ENCODE assay signal across 8 cellular contexts in the genomic region with DNA sequence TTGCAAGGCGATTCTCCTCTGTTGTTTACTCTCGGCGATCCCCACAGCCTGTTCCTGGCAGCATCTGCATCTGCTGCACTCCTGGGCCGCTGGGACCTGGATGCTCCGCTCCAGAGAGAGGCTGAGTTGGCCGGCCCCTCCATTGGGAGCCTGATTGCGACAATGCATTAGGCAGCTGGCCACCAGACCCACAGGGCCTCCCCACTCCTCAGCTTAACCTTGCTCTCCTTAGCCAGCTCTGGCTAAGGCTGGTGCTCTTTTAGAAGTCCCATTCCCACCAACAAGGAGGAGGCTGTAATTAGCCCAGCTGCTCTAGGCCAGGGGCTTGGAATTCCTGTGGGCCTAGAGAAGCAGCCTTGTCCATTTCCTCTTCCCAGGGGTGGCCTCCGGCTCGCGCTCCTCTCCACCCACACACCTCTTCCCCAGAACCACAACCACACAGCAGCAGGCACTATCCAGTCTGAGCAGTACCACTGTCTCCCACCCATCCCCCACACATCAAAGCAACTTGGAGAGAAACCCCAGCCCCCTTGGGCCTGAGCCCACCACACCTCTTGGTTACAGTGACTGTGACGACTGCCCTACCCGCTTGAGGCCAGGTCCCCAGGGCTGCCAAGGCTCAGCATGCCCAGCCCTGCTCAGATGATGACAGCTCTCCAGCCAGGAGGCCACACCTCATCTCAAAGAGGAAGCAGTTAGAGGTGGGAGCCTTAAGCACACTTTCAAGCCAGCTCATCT.
A peak's percentile ranks its signal among the peaks of the same experiment; 100 is the strongest.
DNase-seq lines count a peak whose midpoint lies in the region; ATAC-seq and TF ChIP-seq lines count a peak whose summit lies in the region.

No MANE protein-coding gene starts in this region.

- TF ChIP-seq CTCF in GM12864 (IDR thresholded peaks at IDR 0.05; ENCODE audit: low read depth, low read length, missing control alignments): no peak
- TF ChIP-seq CTCF in breast epithelium (IDR thresholded peaks at IDR 0.05): no peak
- no peak for TF ChIP-seq CTCF in progenitor cell of endocrine pancreas (IDR thresholded peaks at IDR 0.05; ENCODE audit: unreplicated experiment)

- no peaks in the 10 kb centered on the region for H4K20me1 ChIP-seq in Karpas-422 (ENCODE audit: insufficient read depth, low read depth, low read length)

- peak overlapping the region; percentile 32 for H3K4me2 ChIP-seq in Karpas-422 (ENCODE audit: low read depth, low read length, poor library complexity, severe bottlenecking)

- H3K9ac ChIP-seq in Karpas-422 (ENCODE audit: low read length): 0 out of 2 replicates have a peak overlapping the region, but pooled peaks have one; percentile 12

- TF ChIP-seq POLR2A in breast epithelium (IDR thresholded peaks at IDR 0.05): no peak

- no peaks in the 10 kb centered on the region for H3K9me3 Mint-ChIP-seq in progenitor cell of endocrine pancreas (ENCODE audit: low read depth)

- no peaks in the 10 kb centered on the region for H3K36me3 Mint-ChIP-seq in progenitor cell of endocrine pancreas (ENCODE audit: insufficient read depth)

- H3K4me3 ChIP-seq in GM12864 (ENCODE audit: low read depth, low read length): no peak overlapping the region
- no peak overlapping the region for H3K4me3 ChIP-seq in Karpas-422 (ENCODE audit: low read length)
- peak overlapping the region in 1 of 3 donors; percentile 33 for H3K4me3 ChIP-seq in breast epithelium
- no peak overlapping the region for H3K4me3 ChIP-seq in MG63

- H2AFZ ChIP-seq in Karpas-422 (ENCODE audit: low read length): no peak overlapping the region

- H3K4me1 ChIP-seq in Karpas-422 (ENCODE audit: low read length) (peaks cover 25% of the 10 kb centered on the region), breast epithelium (peaks cover 13% of the 10 kb centered on the region in 2 donors)

- no peak for ATAC-seq in HG02840 (IDR thresholded peaks at IDR 0.05; ENCODE audit: low FRiP score, unreplicated experiment)
- ATAC-seq in GM21619 (IDR thresholded peaks at IDR 0.05; ENCODE audit: unreplicated experiment): no peak

- H3K27ac ChIP-seq in Karpas-422 (ENCODE audit: low read length) (no peak overlapping the region), breast epithelium (peak overlapping the region; percentile 76 to 92)

- H3K27me3 ChIP-seq in Karpas-422 (ENCODE audit: low read length) (no peaks in the 10 kb centered on the region), breast epithelium (no peaks in the 10 kb centered on the region), MG63 (no peaks in the 10 kb centered on the region)

- H3K9me3 ChIP-seq in Karpas-422 (ENCODE audit: low read length): no peaks in the 10 kb centered on the region
- H3K9me3 ChIP-seq in breast epithelium: no peaks in the 10 kb centered on the region
- no peaks in the 10 kb centered on the region for H3K9me3 ChIP-seq in MG63

- no peaks in the 10 kb centered on the region for H3K4me1 Mint-ChIP-seq in progenitor cell of endocrine pancreas (ENCODE audit: low read depth)

- H3K36me3 ChIP-seq in Karpas-422 (ENCODE audit: insufficient read depth, low read length) (no peaks in the 10 kb centered on the region), breast epithelium (no peaks in the 10 kb centered on the region), MG63 (no peaks in the 10 kb centered on the region)

- no peak overlapping the region for H3K4me3 Mint-ChIP-seq in progenitor cell of endocrine pancreas (ENCODE audit: low read depth)

- no peaks in the 10 kb centered on the region for H3K79me2 ChIP-seq in Karpas-422 (ENCODE audit: low read length)

- intact Hi-C loops in breast epithelium (cut with DNase I; ENCODE audit: low total_unique reads): no loop called here

- DNase-seq in GM12864 (ENCODE audit: low read depth): peak; percentile 33
- peak; percentile 77 for DNase-seq in Karpas-422
- DNase-seq in breast epithelium (ENCODE audit: low spot score in 2 of 2): peak; percentile 70 to 76
- DNase-seq in progenitor cell of endocrine pancreas (ENCODE audit: low spot score, unreplicated experiment): no peak
- DNase-seq in MG63: no peak
- DNase-seq in activated CD4-positive, alpha-beta T cell treated with anti-CD3 and anti-CD28 coated beads for 48 hours: no peak

- H3K27me3 Mint-ChIP-seq in progenitor cell of endocrine pancreas: peaks cover 36% of the 10 kb centered on the region

- no peaks in the 10 kb centered on the region for H3K9me2 ChIP-seq in Karpas-422 (replicated peaks; ENCODE audit: insufficient read depth, low read length)

- H3K27ac Mint-ChIP-seq in progenitor cell of endocrine pancreas: peak overlapping the region; percentile 70

Comparison
In these comparisons a context has a peak if more than half of its experiments do, and no peak if none do; other contexts are left out.
1. DNase-seq: peak in GM12864 (single experiment), Karpas-422 (single experiment) and breast epithelium (2 of 2); none in progenitor cell of endocrine pancreas (single experiment), MG63 (single experiment) and activated CD4-positive, alpha-beta T cell treated with anti-CD3 and anti-CD28 coated beads for 48 hours (single experiment).